Comparison of ENCODE assay signal across 8 cellular contexts in the genomic region with DNA sequence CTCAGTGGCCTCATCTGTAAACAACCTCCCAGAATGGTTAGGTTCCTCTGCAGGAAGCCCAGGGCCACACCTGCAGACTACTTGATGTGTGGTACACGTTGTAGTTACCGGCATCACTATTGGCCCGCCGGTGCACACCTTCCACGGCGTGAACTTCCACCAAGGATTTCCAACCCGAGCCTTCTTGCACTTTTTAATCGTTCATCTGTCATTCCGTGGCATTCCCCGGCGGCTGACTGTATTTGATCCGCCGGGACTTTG. TPM values are rescaled to one million over a fixed set of nuclear protein-coding genes. Genes with fewer than 3 reads are reported as not detected.
DNase-seq lines count a peak whose midpoint lies in the region; ATAC-seq, FAIRE-seq and TF ChIP-seq lines count a peak whose summit lies in the region.

No MANE protein-coding gene starts in this region.

- TF ChIP-seq POLR2A in endothelial cell of umbilical vein (IDR thresholded peaks at IDR 0.05; ENCODE audit: low read depth, low read length), result no peak

- H3K9me3 ChIP-seq in BLaER1, result no peaks in the 10 kb centered on the region
- H3K9me3 ChIP-seq in HAP-1, result no peaks in the 10 kb centered on the region
- no peaks in the 10 kb centered on the region for H3K9me3 ChIP-seq in endothelial cell of umbilical vein (replicated peaks; ENCODE audit: control insufficient read depth, insufficient read depth, low read length)
- H3K9me3 ChIP-seq in osteoblast (ENCODE audit: low read depth, low read length), result no peaks in the 10 kb centered on the region

- TF ChIP-seq CTCF in endothelial cell of umbilical vein (IDR thresholded peaks at IDR 0.05; ENCODE audit: extremely low read depth in 1 of 2, insufficient read depth in 1 of 2, low read depth in 1 of 2, low read length in 2 of 2) (peak in 1 of 2 donors; percentile 1), osteoblast (IDR thresholded peaks at IDR 0.05; ENCODE audit: extremely low read depth, low read depth, low read length) (no peak)

- POLR2A ChIA-PET in endothelial cell of umbilical vein (lab: Charles Lee), result no interaction called here

- H3K4me3 ChIP-seq in BLaER1 (peak overlapping the region; percentile 71), HAP-1 (peak overlapping the region; percentile 39), endothelial cell of umbilical vein (replicated peaks in 1 of 3; ENCODE audit: insufficient read depth in 1 of 3, low read depth in 1 of 3, low read length in 3 of 3) (peak overlapping the region in 2 of 3 experiments; percentile 7 to 9), osteoblast (ENCODE audit: insufficient read depth, low read length) (peak overlapping the region; percentile 66)

- FAIRE-seq in endothelial cell of umbilical vein (lab: Jason Lieb, UNC), result no peak

- dilution Hi-C loops in endothelial cell of umbilical vein (cut with MboI; ENCODE audit: extremely low pct_ligation_motif_present, low sequenced_read_pairs), result no loop called here

- peak in 1 of 2 experiments; percentile 32 for DNase-seq in HAP-1 (ENCODE audit: low spot score in 2 of 2)
- peak in 3 of 5 donors; percentile 31 to 39 (median 39) for DNase-seq in T-helper 1 cell
- DNase-seq in endothelial cell of umbilical vein (ENCODE audit: low read depth, low spot score), result no peak
- DNase-seq in osteoblast (ENCODE audit: insufficient read length, low spot score, missing footprints), result no peak
- DNase-seq in germinal center (ENCODE audit: low spot score), result no peak
- DNase-seq in epidermal melanocyte (ENCODE audit: insufficient read length, low spot score), result no peak

- in situ Hi-C loops in HAP-1 (cut with MboI; ENCODE audit: low sequenced_read_pairs), result no loop called here

- ATAC-seq in GM18858 (IDR thresholded peaks at IDR 0.05; ENCODE audit: unreplicated experiment), result no peak

- no peaks in the 10 kb centered on the region for H3K9me1 ChIP-seq in endothelial cell of umbilical vein (replicated peaks; ENCODE audit: control insufficient read depth, extremely low read depth, insufficient read depth, low read length)

- H3K27ac ChIP-seq in BLaER1, result no peak overlapping the region
- H3K27ac ChIP-seq in endothelial cell of umbilical vein (ENCODE audit: insufficient read depth, low read depth, low read length), result no peak overlapping the region
- H3K27ac ChIP-seq in osteoblast (ENCODE audit: low read depth, low read length), result peak overlapping the region; percentile 7

- intact Hi-C loops in endothelial cell of umbilical vein (cut with micrococcal nuclease), result loop anchor here (1.0 kb wide), 2 partner anchors 10 to 26 kb away; no protein-coding TSS in a partner anchor

- H4K20me1 ChIP-seq in BLaER1 (no peaks in the 10 kb centered on the region), endothelial cell of umbilical vein (replicated peaks; ENCODE audit: control insufficient read depth, extremely low read depth, insufficient read depth, low read length) (no peaks in the 10 kb centered on the region), osteoblast (ENCODE audit: insufficient read depth, low read length) (no peaks in the 10 kb centered on the region)

- H2AFZ ChIP-seq in endothelial cell of umbilical vein (ENCODE audit: low read depth, low read length), result peak overlapping the region; percentile 26
- peak overlapping the region; percentile 88 for H2AFZ ChIP-seq in osteoblast (ENCODE audit: low read length)

- H3K9ac ChIP-seq in BLaER1, result peak overlapping the region; percentile 72
- no peak overlapping the region for H3K9ac ChIP-seq in endothelial cell of umbilical vein (replicated peaks; ENCODE audit: extremely low read depth, insufficient read depth, low read length)

- H3K4me1 ChIP-seq in BLaER1 (peaks cover 41% of the 10 kb centered on the region), HAP-1 (peaks cover 10% of the 10 kb centered on the region), endothelial cell of umbilical vein (ENCODE audit: control insufficient read depth, extremely low read depth, insufficient read depth, low read length) (peaks cover 14% of the 10 kb centered on the region), osteoblast (ENCODE audit: insufficient read depth, low read length) (peaks cover 15% of the 10 kb centered on the region)

- H3K36me3 ChIP-seq in BLaER1 (no peaks in the 10 kb centered on the region), HAP-1 (replicated peaks) (no peaks in the 10 kb centered on the region), endothelial cell of umbilical vein (ENCODE audit: control insufficient read depth in 2 of 2, extremely low read depth in 1 of 2, insufficient read depth in 2 of 2, low read length in 2 of 2) (no peaks in the 10 kb centered on the region), osteoblast (ENCODE audit: insufficient read depth, low read length) (no peaks in the 10 kb centered on the region)

- BruUV-seq in endothelial cell of umbilical vein (replicated peaks; lab: Mats Ljungman, UMichigan), result no TSS peak

- peak overlapping the region; percentile 94 for H3K4me2 ChIP-seq in BLaER1
- H3K4me2 ChIP-seq in endothelial cell of umbilical vein (ENCODE audit: insufficient read depth, low read length), result peak overlapping the region; percentile 77
- peak overlapping the region; percentile 87 for H3K4me2 ChIP-seq in osteoblast (ENCODE audit: insufficient read depth, low read length)

- CTCF ChIA-PET in endothelial cell of umbilical vein (lab: Charles Lee), result interaction anchor here (1.8 kb wide), 1 partner anchor 10 kb away, joined by 8 read pairs; no protein-coding TSS in a partner anchor

- H3K27me3 ChIP-seq in BLaER1 (peaks cover 23% of the 10 kb centered on the region), HAP-1 (ENCODE audit: low read depth) (no peaks in the 10 kb centered on the region), endothelial cell of umbilical vein (ENCODE audit: control insufficient read depth in 2 of 2, insufficient read depth in 2 of 2, low read length in 2 of 2) (peaks cover 0 to 4% of the 10 kb centered on the region in 2 experiments), osteoblast (ENCODE audit: insufficient read depth, low read length) (no peaks in the 10 kb centered on the region)

- H3K79me2 ChIP-seq in endothelial cell of umbilical vein (ENCODE audit: control insufficient read depth, insufficient read depth, low read length) (no peaks in the 10 kb centered on the region), osteoblast (ENCODE audit: insufficient read depth, low read length) (no peaks in the 10 kb centered on the region)

TF ChIP-seq in endothelial cell of umbilical vein, 7 proteins besides CTCF, POLR2A, EP300 and RAD21 (continues in another document):
- TF ChIP-seq JUN (IDR thresholded peaks at IDR 0.05; ENCODE audit: borderline replicate concordance, insufficient read depth, insufficient read length, low read depth) (no peak), POLR2AphosphoS5 (IDR thresholded peaks at IDR 0.05; ENCODE audit: insufficient read depth, low read depth, low read length) (no peak), MYC (IDR thresholded peaks at IDR 0.05; ENCODE audit: low read depth, low read length) (no peak), GATA2 (IDR thresholded peaks at IDR 0.05; ENCODE audit: insufficient read depth, insufficient read length, low read depth, low read length) (no peak), EZH2 (IDR thresholded peaks at IDR 0.05; ENCODE audit: borderline replicate concordance, low read depth, low read length, severe bottlenecking) (no peak), FOS (IDR thresholded peaks at IDR 0.05; ENCODE audit: borderline replicate concordance, insufficient read depth, low read length) (no peak)

RNA-seq across cellular contexts. Expression of a gene that starts 5.3 kb away (rescaled TPM):
- total RNA-seq in endothelial cell of umbilical vein (17.3 and 19.9 TPM in 2 replicates), osteoblast (12.4 and 15.9 TPM in 2 replicates)
- 11.2 and 12.8 TPM in 2 replicates for polyA plus RNA-seq in endothelial cell of umbilical vein
- polyA plus RNA-seq in endothelial cell of umbilical vein (2011; cell fraction: cytosol; rRNA removed), result 8.7 and 10.4 TPM in 2 replicates
- 48.8 and 57.0 TPM in 2 replicates for polyA plus RNA-seq in endothelial cell of umbilical vein (2011; cell fraction: nucleus; rRNA removed)
- 13.2 and 13.7 TPM in 2 replicates for polyA plus RNA-seq in endothelial cell of umbilical vein (2012)
- polyA minus RNA-seq in endothelial cell of umbilical vein, result 6.9 and 7.1 TPM in 2 replicates
- polyA minus RNA-seq in endothelial cell of umbilical vein (2011; cell fraction: cytosol; rRNA and poly(A)+ RNA removed), result 14.7 TPM
- polyA minus RNA-seq in endothelial cell of umbilical vein (2011; cell fraction: nucleus; rRNA and poly(A)+ RNA removed), result 9.8 and 11.1 TPM in 2 replicates

RNA-seq across cellular contexts. Expression of a gene that starts 12.7 kb away (rescaled TPM):
- total RNA-seq in endothelial cell of umbilical vein (3.4 and 4.1 TPM in 2 replicates), osteoblast (0.29 and 0.72 TPM in 2 replicates)
- polyA plus RNA-seq in endothelial cell of umbilical vein, result 2.2 and 2.7 TPM in 2 replicates
- polyA plus RNA-seq in endothelial cell of umbilical vein (2011; cell fraction: cytosol; rRNA removed), result 2.2 and 2.6 TPM in 2 replicates
- 1.7 TPM in 2 replicates for polyA plus RNA-seq in endothelial cell of umbilical vein (2011; cell fraction: nucleus; rRNA removed)
- 3.2 and 8.7 TPM in 2 replicates for polyA plus RNA-seq in endothelial cell of umbilical vein (2012)
- polyA minus RNA-seq in endothelial cell of umbilical vein, result 0.47 and 0.73 TPM in 2 replicates
- polyA minus RNA-seq in endothelial cell of umbilical vein (2011; cell fraction: cytosol; rRNA and poly(A)+ RNA removed), result 14.8 TPM
- polyA minus RNA-seq in endothelial cell of umbilical vein (2011; cell fraction: nucleus; rRNA and poly(A)+ RNA removed), result 0.58 and 0.77 TPM in 2 replicates

RNA-seq across cellular contexts. Expression of a gene that starts 26.0 kb away (rescaled TPM):
- total RNA-seq in endothelial cell of umbilical vein (1,910 and 2,029 TPM in 2 replicates), osteoblast (3,800 and 4,007 TPM in 2 replicates)
- polyA plus RNA-seq in endothelial cell of umbilical vein, result 5,629 and 5,870 TPM in 2 replicates
- 4,930 and 4,995 TPM in 2 replicates for polyA plus RNA-seq in endothelial cell of umbilical vein (2011; cell fraction: cytosol; rRNA removed)
- polyA plus RNA-seq in endothelial cell of umbilical vein (2011; cell fraction: nucleus; rRNA removed), result 1,740 and 2,124 TPM in 2 replicates
- polyA plus RNA-seq in endothelial cell of umbilical vein (2012), result 2,716 and 3,479 TPM in 2 replicates
- polyA minus RNA-seq in endothelial cell of umbilical vein, result 6,064 and 6,714 TPM in 2 replicates
- polyA minus RNA-seq in endothelial cell of umbilical vein (2011; cell fraction: cytosol; rRNA and poly(A)+ RNA removed), result 3,380 TPM
- polyA minus RNA-seq in endothelial cell of umbilical vein (2011; cell fraction: nucleus; rRNA and poly(A)+ RNA removed), result 806 and 884 TPM in 2 replicates

RNA-seq across cellular contexts. Expression of a gene that starts 43.2 kb away (rescaled TPM):
- total RNA-seq in endothelial cell of umbilical vein (9.6 and 10.1 TPM in 2 replicates), osteoblast (6.8 and 7.2 TPM in 2 replicates)
- 5.1 and 5.6 TPM in 2 replicates for polyA plus RNA-seq in endothelial cell of umbilical vein
- 8.2 TPM in 2 replicates for polyA plus RNA-seq in endothelial cell of umbilical vein (2011; cell fraction: cytosol; rRNA removed)
- polyA plus RNA-seq in endothelial cell of umbilical vein (2011; cell fraction: nucleus; rRNA removed), result 22.3 and 28.1 TPM in 2 replicates
- 8.0 and 9.2 TPM in 2 replicates for polyA plus RNA-seq in endothelial cell of umbilical vein (2012)
- polyA minus RNA-seq in endothelial cell of umbilical vein, result 11.7 and 16.5 TPM in 2 replicates
- 5.4 TPM for polyA minus RNA-seq in endothelial cell of umbilical vein (2011; cell fraction: cytosol; rRNA and poly(A)+ RNA removed)
- polyA minus RNA-seq in endothelial cell of umbilical vein (2011; cell fraction: nucleus; rRNA and poly(A)+ RNA removed), result 9.5 and 12.4 TPM in 2 replicates

Comparison
In these comparisons a context has a peak if more than half of its experiments do, and no peak if none do; other contexts are left out.
1. H3K4me3 ChIP-seq: peak in every context shown above with its lines; median percentile 71 in BLaER1; 66 in osteoblast; 39 in HAP-1; 8 in endothelial cell of umbilical vein.
2. DNase-seq: peak in T-helper 1 cell (3 of 5); none in endothelial cell of umbilical vein (single experiment), osteoblast (single experiment), germinal center (single experiment) and epidermal melanocyte (single experiment).
3. Peak in every context shown above with its lines, with median percentiles within 50 percentile points of each other: H3K4me2 ChIP-seq.